1 cellular context compared by ENCODE assay signal in the genomic region with DNA sequence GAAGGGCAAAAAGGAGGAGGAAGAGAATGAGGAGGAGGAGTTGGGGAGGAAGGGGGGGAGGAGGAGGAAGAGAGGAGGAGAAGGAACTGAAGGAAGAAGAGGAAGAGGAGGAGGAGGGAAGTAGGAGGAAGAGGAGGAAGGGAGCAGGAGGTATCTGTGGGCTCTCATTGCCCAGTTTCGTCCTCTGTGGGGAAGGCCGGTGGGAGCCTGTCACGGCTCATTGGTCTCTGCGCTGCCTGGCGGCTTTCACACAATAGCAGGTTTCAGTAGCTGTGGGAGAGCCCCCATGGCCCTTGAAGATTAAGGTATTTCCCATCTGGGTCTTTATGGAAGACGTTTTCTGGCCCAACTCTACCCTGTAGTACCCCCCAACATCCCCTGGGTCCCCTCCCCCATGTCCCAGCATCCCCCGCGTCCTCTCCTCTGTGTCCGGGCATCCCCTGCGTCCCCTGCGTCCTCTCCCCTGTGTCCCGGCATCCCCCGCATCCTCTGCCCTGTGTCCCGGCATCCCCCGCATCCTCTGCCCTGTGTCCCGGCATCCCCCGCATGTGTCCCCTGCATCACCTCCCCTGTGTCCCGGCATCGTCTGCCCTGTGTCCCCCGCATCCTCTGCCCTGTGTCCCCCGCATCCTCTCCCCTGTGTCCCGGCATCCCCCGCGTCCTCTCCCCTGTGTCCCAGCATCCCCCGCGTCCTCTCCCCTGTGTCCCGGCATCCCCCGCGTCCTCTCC.
TF ChIP-seq lines count a peak whose summit lies in the region.

No MANE protein-coding gene starts in this region.

TF ChIP-seq in K562, 482 proteins besides CTCF, POLR2A, EP300 and RAD21 (continued from another document):
- TF ChIP-seq STAT6 (CRISPR knock-in tag; IDR thresholded peaks at IDR 0.05) = no peak
- no peak for TF ChIP-seq ZNF707 (CRISPR knock-in tag; conservative IDR thresholded peaks at IDR 0.05)
- no peak for TF ChIP-seq ZKSCAN1 (IDR thresholded peaks at IDR 0.05; ENCODE audit: low read depth, low read length)
- peak; percentile 67 for TF ChIP-seq ZNF512 (tag; IDR thresholded peaks at IDR 0.05)
- no peak for TF ChIP-seq PRDM10 (IDR thresholded peaks at IDR 0.05; ENCODE audit: partially characterized antibody)
- TF ChIP-seq HDAC1 (IDR thresholded peaks at IDR 0.05) = 0 out of 4 replicates have a peak, but pooled peaks of 1 of the 2 experiments have one; percentile 41
- no peak for TF ChIP-seq SPI1 (IDR thresholded peaks at IDR 0.05; ENCODE audit: borderline replicate concordance, low read depth, low read length)
- TF ChIP-seq ELF4 (CRISPR knock-in tag; IDR thresholded peaks at IDR 0.05) = 0 out of 2 replicates have a peak, but pooled peaks have one; percentile 32
- no peak for TF ChIP-seq KDM4B (IDR thresholded peaks at IDR 0.05; ENCODE audit: borderline replicate concordance in 2 of 2, low read depth in 1 of 2)
- TF ChIP-seq NCOA1 (IDR thresholded peaks at IDR 0.05; ENCODE audit: low read depth) = no peak
- TF ChIP-seq CREBBP (IDR thresholded peaks at IDR 0.05; ENCODE audit: low read depth, low read length) = no peak
- peak; percentile 90 for TF ChIP-seq ZNF263 (CRISPR knock-in tag; IDR thresholded peaks at IDR 0.05; ENCODE audit: borderline replicate concordance)
- no peak for TF ChIP-seq OTX1 (CRISPR knock-in tag; IDR thresholded peaks at IDR 0.05)
- TF ChIP-seq, protein P1, sequence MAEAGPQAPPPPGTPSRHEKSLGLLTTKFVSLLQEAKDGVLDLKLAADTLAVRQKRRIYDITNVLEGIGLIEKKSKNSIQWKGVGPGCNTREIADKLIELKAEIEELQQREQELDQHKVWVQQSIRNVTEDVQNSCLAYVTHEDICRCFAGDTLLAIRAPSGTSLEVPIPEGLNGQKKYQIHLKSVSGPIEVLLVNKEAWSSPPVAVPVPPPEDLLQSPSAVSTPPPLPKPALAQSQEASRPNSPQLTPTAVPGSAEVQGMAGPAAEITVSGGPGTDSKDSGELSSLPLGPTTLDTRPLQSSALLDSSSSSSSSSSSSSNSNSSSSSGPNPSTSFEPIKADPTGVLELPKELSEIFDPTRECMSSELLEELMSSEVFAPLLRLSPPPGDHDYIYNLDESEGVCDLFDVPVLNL (CRISPR knock-in tag; IDR thresholded peaks at IDR 0.05; ENCODE audit: low read depth) = no peak
- no peak for TF ChIP-seq HSF4 (CRISPR knock-in tag; IDR thresholded peaks at IDR 0.05; ENCODE audit: borderline replicate concordance)
- TF ChIP-seq ELK1 (CRISPR knock-in tag; IDR thresholded peaks at IDR 0.05) = no peak
- TF ChIP-seq RBM34 (IDR thresholded peaks at IDR 0.05; ENCODE audit: borderline replicate concordance, insufficient read depth, low read length) = no peak
- TF ChIP-seq NFXL1 (CRISPR knock-in tag; IDR thresholded peaks at IDR 0.05) = no peak
- no peak for TF ChIP-seq TBP (optimal IDR thresholded peaks at IDR 0.05; ENCODE audit: low read depth, low read length)
- no peak for TF ChIP-seq HEY1 (CRISPR knock-in tag; IDR thresholded peaks at IDR 0.05; ENCODE audit: borderline replicate concordance)
- TF ChIP-seq, protein P2, sequence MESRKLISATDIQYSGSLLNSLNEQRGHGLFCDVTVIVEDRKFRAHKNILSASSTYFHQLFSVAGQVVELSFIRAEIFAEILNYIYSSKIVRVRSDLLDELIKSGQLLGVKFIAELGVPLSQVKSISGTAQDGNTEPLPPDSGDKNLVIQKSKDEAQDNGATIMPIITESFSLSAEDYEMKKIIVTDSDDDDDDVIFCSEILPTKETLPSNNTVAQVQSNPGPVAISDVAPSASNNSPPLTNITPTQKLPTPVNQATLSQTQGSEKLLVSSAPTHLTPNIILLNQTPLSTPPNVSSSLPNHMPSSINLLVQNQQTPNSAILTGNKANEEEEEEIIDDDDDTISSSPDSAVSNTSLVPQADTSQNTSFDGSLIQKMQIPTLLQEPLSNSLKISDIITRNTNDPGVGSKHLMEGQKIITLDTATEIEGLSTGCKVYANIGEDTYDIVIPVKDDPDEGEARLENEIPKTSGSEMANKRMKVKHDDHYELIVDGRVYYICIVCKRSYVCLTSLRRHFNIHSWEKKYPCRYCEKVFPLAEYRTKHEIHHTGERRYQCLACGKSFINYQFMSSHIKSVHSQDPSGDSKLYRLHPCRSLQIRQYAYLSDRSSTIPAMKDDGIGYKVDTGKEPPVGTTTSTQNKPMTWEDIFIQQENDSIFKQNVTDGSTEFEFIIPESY (CRISPR knock-in tag; IDR thresholded peaks at IDR 0.05) = peak; percentile 94
- TF ChIP-seq TEAD4 (IDR thresholded peaks at IDR 0.05; ENCODE audit: low read length) = no peak
- no peak for TF ChIP-seq TEAD4 (CRISPR knock-in tag; IDR thresholded peaks at IDR 0.05; ENCODE audit: borderline replicate concordance)
- TF ChIP-seq GABPA (tag; conservative IDR thresholded peaks at IDR 0.05; ENCODE audit: low read depth) = no peak
- TF ChIP-seq ZEB2 (IDR thresholded peaks at IDR 0.05) = no peak
